In genomic region chr17:31571124-31571892, GRCh38 we compare ENCODE assay signal across 9 cellular contexts.
DNase-seq lines count a peak whose midpoint lies in the region; TF ChIP-seq lines count a peak whose summit lies in the region.
"Had no signal": no experiment of that assay in that cellular context is flagged by ENCODE, and none has a peak within 500 bp of the region (broad histone marks: within the 10 kb centered on the region; RNA-seq: fewer than 3 reads in every experiment).

No MANE protein-coding gene starts in this region.

- TF ChIP-seq CTCF in left ventricle myocardium inferior (IDR thresholded peaks at IDR 0.05; ENCODE audit: borderline replicate concordance) (no peak), retinal pigment epithelial cell (conservative IDR thresholded peaks at IDR 0.05; ENCODE audit: low read depth, low read length) (no peak), GM20000 (IDR thresholded peaks at IDR 0.05; ENCODE audit: extremely low read depth, missing control alignments) (no peak), A673 (conservative IDR thresholded peaks at IDR 0.05; ENCODE audit: low read depth, low read length) (no peak)

- 42 to 62% (median 54%) methylated on average over 13 of the region's 13 CpGs for WGBS in adipose tissue, 3 donors

- POLR2A ChIA-PET in A673 (lab: Charles Lee; ENCODE audit: low non-redundant PET), result no interaction called here

- intact Hi-C loops in left ventricle myocardium inferior (cut with micrococcal nuclease), result no loop called here
- intact Hi-C loops in A673 (cut with micrococcal nuclease; ENCODE audit: unreplicated experiment), result no loop called here

- peaks cover 80% of the 10 kb centered on the region for H3K4me1 ChIP-seq in left ventricle myocardium inferior
- no peaks in the 10 kb centered on the region for H3K4me1 ChIP-seq in A673 (ENCODE audit: insufficient read depth, low read length, poor library complexity, severe bottlenecking)

- H3K27ac ChIP-seq in adipose tissue (ENCODE audit: low read depth, low read length), result peak overlapping the region; percentile 36
- H3K27ac ChIP-seq in left ventricle myocardium inferior (replicated peaks), result peak overlapping the region; percentile 81
- no peak overlapping the region for H3K27ac ChIP-seq in A673 (ENCODE audit: low read depth, low read length, poor library complexity, severe bottlenecking)

- BruUV-seq in A673 (replicated peaks; lab: Mats Ljungman, UMichigan), result no TSS peak

- H3K36me3 ChIP-seq in left ventricle myocardium inferior (no peaks in the 10 kb centered on the region), A673 (ENCODE audit: insufficient read depth, low read length, poor library complexity, severe bottlenecking) (no peaks in the 10 kb centered on the region)

- H3K9me3 ChIP-seq in left ventricle myocardium inferior (replicated peaks) (no peaks in the 10 kb centered on the region), A673 (ENCODE audit: low read depth, low read length, poor library complexity, severe bottlenecking) (no peaks in the 10 kb centered on the region)

- CTCF ChIA-PET in A673 (lab: Charles Lee), result no interaction called here

- peak overlapping the region; percentile 10 for H3K4me3 ChIP-seq in left ventricle myocardium inferior
- H3K4me3 ChIP-seq in retinal pigment epithelial cell (ENCODE audit: low read length), result no peak overlapping the region
- H3K4me3 ChIP-seq in A673 (ENCODE audit: low read depth, low read length, poor library complexity, severe bottlenecking), result no peak overlapping the region

- DNase-seq in EH (ENCODE audit: low read depth) (peak; percentile 90), left ventricle myocardium inferior (peak; percentile 88), retinal pigment epithelial cell (ENCODE audit: low read depth) (peak; percentile 70), GM20000 (ENCODE audit: low spot score) (no peak), NK-92 (lab: John Stamatoyannopoulos, UW; ENCODE audit: unreplicated experiment) (no peak), A673 (ENCODE audit: low spot score) (no peak)
- no peak for DNase-seq in activated T-cell treated with anti-CD3 and anti-CD28 coated beads, Interleukin-2, amount 50 U/mL, for 1 hour
- DNase-seq: DMS153 had no signal

- H3K27me3 ChIP-seq in left ventricle myocardium inferior (ENCODE audit: low read depth), result no peaks in the 10 kb centered on the region
- no peaks in the 10 kb centered on the region for H3K27me3 ChIP-seq in A673 (replicated peaks; ENCODE audit: insufficient read depth, low read depth, low read length, poor library complexity)

Comparison
In these comparisons a context has a peak if more than half of its experiments do, and no peak if none do; other contexts are left out.
1. DNase-seq: peak in EH (single experiment), left ventricle myocardium inferior (single experiment) and retinal pigment epithelial cell (single experiment); none in GM20000 (single experiment), NK-92 (single experiment), activated T-cell treated with anti-CD3 and anti-CD28 coated beads, Interleukin-2, amount 50 U/mL, for 1 hour (single experiment) and A673 (single experiment).